ENCODE assay signal across 22 cellular contexts in the genomic region with DNA sequence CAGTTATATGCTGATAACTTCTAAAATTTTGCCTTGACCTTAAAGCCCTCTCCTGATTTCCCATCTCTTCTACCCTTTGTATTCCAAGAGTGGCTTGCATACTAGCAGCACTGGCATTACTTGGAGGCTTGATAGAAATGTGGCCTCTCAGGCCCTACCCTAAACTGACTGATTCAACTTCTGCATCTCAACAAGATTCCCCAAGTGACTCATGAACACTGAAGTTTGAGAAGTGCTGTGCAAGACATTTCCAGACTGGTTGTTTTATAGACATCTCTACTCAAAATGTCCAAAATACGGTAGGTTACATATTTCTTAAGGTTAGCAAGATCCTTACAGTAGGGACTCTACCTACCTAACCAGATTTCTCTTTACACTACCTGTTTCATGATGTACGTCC. TPM values are rescaled to one million over a fixed set of nuclear protein-coding genes. Genes with fewer than 3 reads are reported as not detected.
DNase-seq lines count a peak whose midpoint lies in the region; ATAC-seq, FAIRE-seq and TF ChIP-seq lines count a peak whose summit lies in the region.
"Had no signal": no experiment of that assay in that cellular context is flagged by ENCODE, and none has a peak within 500 bp of the region (broad histone marks: within the 10 kb centered on the region; RNA-seq: fewer than 3 reads in every experiment).

No MANE protein-coding gene starts in this region.

- no peak overlapping the region for H4K8ac ChIP-seq in H9 (replicated peaks; ENCODE audit: insufficient read length, low read depth, low read length)

- H2AFZ ChIP-seq in smooth muscle cell (ENCODE audit: low read depth) (no peak overlapping the region), H9 (ENCODE audit: low read length) (no peak overlapping the region)
- H2AFZ ChIP-seq: GM23338 had no signal

- H3K27ac ChIP-seq in smooth muscle cell (ENCODE audit: low read depth): peak overlapping the region; percentile 40
- no peak overlapping the region for H3K27ac ChIP-seq in H9 (ENCODE audit: insufficient read length, low read depth, low read length)
- no peak overlapping the region for H3K27ac ChIP-seq in left lung
- H3K27ac ChIP-seq: HL-60, RWPE1 had no signal

- H3K79me2 ChIP-seq in smooth muscle cell (ENCODE audit: low read depth) (peaks cover 88% of the 10 kb centered on the region), H9 (ENCODE audit: insufficient read depth, low read length) (no peaks in the 10 kb centered on the region)

- no peak for TF ChIP-seq POLR2A in GM12891 (IDR thresholded peaks at IDR 0.05; ENCODE audit: low read depth, low read length)

- no peak for ATAC-seq in left lung
- ATAC-seq: CD8-positive, alpha-beta T cell; GM23338 had no signal

- H3K27me3 ChIP-seq in smooth muscle cell (ENCODE audit: low read depth): no peaks in the 10 kb centered on the region
- H3K27me3 ChIP-seq in H9 (ENCODE audit: insufficient read depth, low read length): no peaks in the 10 kb centered on the region
- no peaks in the 10 kb centered on the region for H3K27me3 ChIP-seq in left lung

- no peak for DNase-seq in activated naive CD4-positive, alpha-beta T cell treated with anti-CD3 and anti-CD28 coated beads for 36 hours
- DNase-seq in activated naive CD4-positive, alpha-beta T cell treated with anti-CD3 and anti-CD28 coated beads, Interleukin-2, amount 50 U/mL, for 16 hours: no peak
- DNase-seq in GM12891 (ENCODE audit: insufficient read length, low spot score) (no peak), smooth muscle cell (lab: John Stamatoyannopoulos, UW; ENCODE audit: unreplicated experiment) (no peak), H9 (no peak), left lung (no peak)
- DNase-seq in activated T-helper 2 cell treated with anti-CD3 and anti-CD28 coated beads, Interferon-gamma antibody, Interleukin-2, Interleukin-4, amounts not matched to agents 10 μg/mL and 5 μg/mL and 100 μg/mL, durations not matched to agents 14 hours and 24 hours and 36 hours (ENCODE audit: low spot score): no peak
- DNase-seq: AML-193; CD8-positive, alpha-beta T cell; DMS79 treated with DMSO at 0.1 percent for 48 hours; KBM-7; NCI-H1048; NCI-H1694; NCI-H2107; NCI-H69; NK-92 treated with Interleukin-12 subunit alpha and Interleukin-12 subunit beta, amount 100 ng/mL, for 24 hours had no signal

- H3K18ac ChIP-seq in H9 (ENCODE audit: insufficient read length, low read depth, low read length): no peak overlapping the region

- H2BK20ac ChIP-seq in H9 (ENCODE audit: low read depth, low read length, poor library complexity, severe bottlenecking): no peak overlapping the region

- H3K27me3 Mint-ChIP-seq in activated naive CD4-positive, alpha-beta T cell treated with anti-CD3 and anti-CD28 coated beads for 36 hours (ENCODE audit: low read depth): no peaks in the 10 kb centered on the region
- H3K27me3 Mint-ChIP-seq in activated T-helper 2 cell treated with anti-CD3 and anti-CD28 coated beads, Interferon-gamma antibody, Interleukin-2, Interleukin-4, amounts not matched to agents 10 μg/mL and 5 μg/mL and 100 μg/mL, durations not matched to agents 14 hours and 24 hours and 36 hours (ENCODE audit: low read depth): no peaks in the 10 kb centered on the region
- H3K27me3 Mint-ChIP-seq in H9 (ENCODE audit: low read depth): no peaks in the 10 kb centered on the region

- H2BK12ac ChIP-seq in H9 (ENCODE audit: insufficient read length, low read depth, low read length): no peak overlapping the region

- H2AK5ac ChIP-seq in H9 (ENCODE audit: insufficient read length, low read length): no peak overlapping the region

- H3K36me3 Mint-ChIP-seq in activated naive CD4-positive, alpha-beta T cell treated with anti-CD3 and anti-CD28 coated beads for 36 hours (ENCODE audit: low read depth): peaks cover 17% of the 10 kb centered on the region
- H3K36me3 Mint-ChIP-seq in activated T-helper 2 cell treated with anti-CD3 and anti-CD28 coated beads, Interferon-gamma antibody, Interleukin-2, Interleukin-4, amounts not matched to agents 10 μg/mL and 5 μg/mL and 100 μg/mL, durations not matched to agents 14 hours and 24 hours and 36 hours (ENCODE audit: low read depth): peaks cover 59% of the 10 kb centered on the region
- H3K36me3 Mint-ChIP-seq in H9 (ENCODE audit: insufficient read depth in 1 of 3, low read depth in 3 of 3): peaks cover 3 to 38% (median 23%) of the 10 kb centered on the region in 3 experiments; a peak in 6 of 7 replicates

- no peaks in the 10 kb centered on the region for H3K9me3 Mint-ChIP-seq in activated naive CD4-positive, alpha-beta T cell treated with anti-CD3 and anti-CD28 coated beads for 36 hours
- H3K9me3 Mint-ChIP-seq in activated T-helper 2 cell treated with anti-CD3 and anti-CD28 coated beads, Interferon-gamma antibody, Interleukin-2, Interleukin-4, amounts not matched to agents 10 μg/mL and 5 μg/mL and 100 μg/mL, durations not matched to agents 14 hours and 24 hours and 36 hours: no peaks in the 10 kb centered on the region
- H3K9me3 Mint-ChIP-seq in H9: no peaks in the 10 kb centered on the region
- H3K9me3 Mint-ChIP-seq: CD8-positive, alpha-beta T cell; GM23338 had no signal

- H3K4me1 Mint-ChIP-seq in activated naive CD4-positive, alpha-beta T cell treated with anti-CD3 and anti-CD28 coated beads for 36 hours (ENCODE audit: low read depth): peaks cover 26% of the 10 kb centered on the region
- H3K4me1 Mint-ChIP-seq in activated T-helper 2 cell treated with anti-CD3 and anti-CD28 coated beads, Interferon-gamma antibody, Interleukin-2, Interleukin-4, amounts not matched to agents 10 μg/mL and 5 μg/mL and 100 μg/mL, durations not matched to agents 14 hours and 24 hours and 36 hours (ENCODE audit: low read depth): peaks cover 11% of the 10 kb centered on the region
- H3K4me1 Mint-ChIP-seq in H9: no peaks in the 10 kb centered on the region
- H3K4me1 Mint-ChIP-seq: GM23338 had no signal

- intact Hi-C loops in activated naive CD4-positive, alpha-beta T cell treated with anti-CD3 and anti-CD28 coated beads for 36 hours (cut with micrococcal nuclease): loop anchor here (2.0 kb wide), 1 partner anchor 46 kb away; no protein-coding TSS in a partner anchor
- intact Hi-C loops in activated T-helper 2 cell treated with anti-CD3 and anti-CD28 coated beads, Interferon-gamma antibody, Interleukin-2, Interleukin-4, amounts not matched to agents 10 μg/mL and 5 μg/mL and 100 μg/mL, durations not matched to agents 14 hours and 24 hours and 36 hours (cut with micrococcal nuclease): no loop called here
- intact Hi-C loops in left lung (cut with DNase I): no loop called here

- FAIRE-seq in GM12891 (lab: Jason Lieb, UNC): peak; percentile 26
- FAIRE-seq: D721Med, G401.6, GM19239 had no signal

- no peak overlapping the region for H3T11ph ChIP-seq in H9 (ENCODE audit: low read length)

- H2BK5ac ChIP-seq in H9 (ENCODE audit: insufficient read length, low read length): no peak overlapping the region

- no peak overlapping the region for H3K4ac ChIP-seq in H9 (ENCODE audit: low read depth, low read length)

- no peak overlapping the region for H3K14ac ChIP-seq in H9 (ENCODE audit: insufficient read depth, low read length)

- H2BK15ac ChIP-seq in H9 (ENCODE audit: low read depth, low read length): no peak overlapping the region

- H4K5ac ChIP-seq in H9 (ENCODE audit: insufficient read length, low read depth, low read length): no peak overlapping the region

- H3K79me1 ChIP-seq in H9 (ENCODE audit: insufficient read depth, low read depth, low read length, poor library complexity, severe bottlenecking): no peaks in the 10 kb centered on the region

- H3K23me2 ChIP-seq in H9 (ENCODE audit: insufficient read length, low read depth, low read length, poor library complexity, severe bottlenecking): no peaks in the 10 kb centered on the region

- H4K20me1 ChIP-seq in smooth muscle cell (ENCODE audit: low read depth) (peaks cover 80% of the 10 kb centered on the region), H9 (ENCODE audit: control insufficient read depth, insufficient read depth, insufficient read length) (no peaks in the 10 kb centered on the region)

- H3K9me3 ChIP-seq in smooth muscle cell (replicated peaks; ENCODE audit: low read depth): no peaks in the 10 kb centered on the region
- no peaks in the 10 kb centered on the region for H3K9me3 ChIP-seq in H9 (ENCODE audit: control insufficient read depth, low read depth, low read length)
- no peaks in the 10 kb centered on the region for H3K9me3 ChIP-seq in left lung

- H3K4me1 ChIP-seq in smooth muscle cell (ENCODE audit: low read depth) (peaks cover 6% of the 10 kb centered on the region), H9 (ENCODE audit: insufficient read depth, low read length) (no peaks in the 10 kb centered on the region), left lung (no peaks in the 10 kb centered on the region)

- H3K4me3 ChIP-seq in smooth muscle cell (no peak overlapping the region), left lung (no peak overlapping the region)
- H3K4me3 ChIP-seq: GM23338 had no signal

- no peak overlapping the region for H4K91ac ChIP-seq in H9 (ENCODE audit: insufficient read length, low read depth, low read length)

- CTCF ChIA-PET in activated naive CD4-positive, alpha-beta T cell treated with anti-CD3 and anti-CD28 coated beads for 36 hours (lab: Charles Lee): interaction anchor here (1.6 kb wide), 1 partner anchor 523 kb away, joined by 5 read pairs; no protein-coding TSS in a partner anchor

- H3K9ac ChIP-seq in smooth muscle cell (ENCODE audit: low read depth) (no peak overlapping the region), H9 (ENCODE audit: extremely low read depth, insufficient read length, low read length) (no peak overlapping the region)

- 91% methylated on average over 2 of the region's 2 CpGs for WGBS in smooth muscle cell (ENCODE audit: low lambda C conversion rate)
- no CpG with 5 or more reads among the region's 2 CpGs for WGBS in H9 (ENCODE audit: extremely low coverage, insufficient read length, low lambda C conversion rate)

- H3F3A ChIP-seq in smooth muscle cell (ENCODE audit: low read depth): peaks cover 23% of the 10 kb centered on the region

- no peak overlapping the region for H3K4me2 ChIP-seq in smooth muscle cell
- H3K4me2 ChIP-seq in H9 (ENCODE audit: insufficient read depth, insufficient read length, low read length): no peak overlapping the region
- H3K4me2 ChIP-seq: GM23338 had no signal

- H3K36me3 ChIP-seq in smooth muscle cell (ENCODE audit: low read depth): peaks cover 45% of the 10 kb centered on the region
- H3K36me3 ChIP-seq in left lung: peaks cover 0 to 41% of the 10 kb centered on the region in 2 donors

- H3K4me3 Mint-ChIP-seq in activated naive CD4-positive, alpha-beta T cell treated with anti-CD3 and anti-CD28 coated beads for 36 hours: no peak overlapping the region
- no peak overlapping the region for H3K4me3 Mint-ChIP-seq in activated T-helper 2 cell treated with anti-CD3 and anti-CD28 coated beads, Interferon-gamma antibody, Interleukin-2, Interleukin-4, amounts not matched to agents 10 μg/mL and 5 μg/mL and 100 μg/mL, durations not matched to agents 14 hours and 24 hours and 36 hours (ENCODE audit: low read depth)
- no peak overlapping the region for H3K4me3 Mint-ChIP-seq in H9
- H3K4me3 Mint-ChIP-seq: CD8-positive, alpha-beta T cell; GM23338 had no signal

- TF ChIP-seq CTCF in smooth muscle cell (IDR thresholded peaks at IDR 0.05; ENCODE audit: borderline replicate concordance, insufficient read depth, poor library complexity, severe bottlenecking) (no peak), H9 (conservative IDR thresholded peaks at IDR 0.05) (no peak), left lung (IDR thresholded peaks at IDR 0.05) (no peak)

- H2BK120ac ChIP-seq in H9 (ENCODE audit: low read depth, low read length, poor library complexity, severe bottlenecking): no peak overlapping the region

- peak overlapping the region; percentile 54 for H3K27ac Mint-ChIP-seq in activated naive CD4-positive, alpha-beta T cell treated with anti-CD3 and anti-CD28 coated beads for 36 hours
- peak overlapping the region; percentile 25 for H3K27ac Mint-ChIP-seq in activated T-helper 2 cell treated with anti-CD3 and anti-CD28 coated beads, Interferon-gamma antibody, Interleukin-2, Interleukin-4, amounts not matched to agents 10 μg/mL and 5 μg/mL and 100 μg/mL, durations not matched to agents 14 hours and 24 hours and 36 hours
- no peak overlapping the region; a peak in 1 of 7 replicates for H3K27ac Mint-ChIP-seq in H9
- H3K27ac Mint-ChIP-seq: CD8-positive, alpha-beta T cell; GM23338 had no signal

- no peak overlapping the region for H3K56ac ChIP-seq in H9 (ENCODE audit: insufficient read length, low read depth, low read length)

- no peak overlapping the region for H3K23ac ChIP-seq in H9 (ENCODE audit: insufficient read length, low read depth, low read length)

RNA-seq across cellular contexts. Expression of gene SESN3, which starts 48.6 kb away (rescaled TPM):
- 10 to 100 TPM; 17.5 to 18.1 TPM for total RNA-seq in activated naive CD4-positive, alpha-beta T cell treated with anti-CD3 and anti-CD28 coated beads for 36 hours
- 2.4 TPM for polyA plus RNA-seq in GM12891 (2012; ENCODE audit: low read depth, missing spikeins)
- 73.2 and 74.9 TPM in 2 replicates for total RNA-seq in activated T-helper 2 cell treated with anti-CD3 and anti-CD28 coated beads, Interferon-gamma antibody, Interleukin-2, Interleukin-4, amounts not matched to agents 10 μg/mL and 5 μg/mL and 100 μg/mL, durations not matched to agents 14 hours and 24 hours and 36 hours
- total RNA-seq in smooth muscle cell (374 and 429 TPM in 2 replicates), H9 (2021) (32.0 and 36.8 TPM in 2 replicates), left lung (10 to 100 TPM; 45.0 to 80.7 TPM)
- polyA plus RNA-seq in smooth muscle cell: 20.4 and 30.9 TPM in 2 replicates

Comparison
In these comparisons a context has a peak if more than half of its experiments do, and no peak if none do; other contexts are left out.
1. H3K27ac Mint-ChIP-seq: peak in activated naive CD4-positive, alpha-beta T cell treated with anti-CD3 and anti-CD28 coated beads for 36 hours (single experiment) and activated T-helper 2 cell treated with anti-CD3 and anti-CD28 coated beads, Interferon-gamma antibody, Interleukin-2, Interleukin-4, amounts not matched to agents 10 μg/mL and 5 μg/mL and 100 μg/mL, durations not matched to agents 14 hours and 24 hours and 36 hours (single experiment); none in H9 (0 of 3).